In the genomic region with DNA sequence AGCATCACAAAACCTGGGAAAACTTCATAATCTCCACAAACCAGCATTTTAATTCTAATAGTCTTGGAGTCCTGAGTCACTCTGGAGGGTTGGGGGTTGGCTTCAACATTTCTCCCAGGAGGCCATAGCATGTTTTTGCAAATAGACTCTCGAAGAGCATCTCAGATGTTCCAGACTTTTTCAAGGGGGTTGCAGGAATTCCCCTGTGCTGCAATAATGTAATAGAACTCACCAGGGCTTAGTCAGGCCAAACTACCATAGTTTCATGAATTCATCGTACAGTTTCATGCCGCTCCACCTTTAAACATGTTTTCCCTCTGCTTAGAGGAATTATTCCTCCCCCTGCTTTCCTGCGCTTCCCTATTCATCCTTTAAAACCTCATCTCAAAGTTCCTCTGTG, we compare ENCODE assay signal across 17 cellular contexts.
"Had no signal": no experiment of that assay in that cellular context is flagged by ENCODE, and none has a peak within 500 bp of the region (broad histone marks: within the 10 kb centered on the region; RNA-seq: fewer than 3 reads in every experiment).

No MANE protein-coding gene starts in this region.

- H3K9me3 Mint-ChIP-seq: activated T-helper 17 cell treated with anti-CD3 and anti-CD28 coated beads, Interleukin-2, amount 50 U/mL, for 72 hours; stimulated activated naive B cell treated with anti-CD40 and anti-IgM and Interleukin-4, amounts not matched to agents 10 μg/mL and 1 μg/mL and 100 μg/mL, for 72 hours; type B pancreatic cell had no signal

- H3K4me3 ChIP-seq: adrenal gland, body of pancreas, esophagus squamous epithelium had no signal

- H3K27ac ChIP-seq: adrenal gland had no signal

- H3K27me3 Mint-ChIP-seq: central memory CD8-positive, alpha-beta T cell had no signal

- H3K4me1 ChIP-seq: adrenal gland, body of pancreas had no signal

- H3K36me3 ChIP-seq: adrenal gland, esophagus squamous epithelium had no signal

- H3K36me3 Mint-ChIP-seq: naive thymus-derived CD8-positive, alpha-beta T cell; stimulated activated naive B cell treated with anti-CD40 and anti-IgM and Interleukin-4, amounts not matched to agents 10 μg/mL and 1 μg/mL and 100 μg/mL, for 72 hours; type B pancreatic cell had no signal

- H3K4me1 Mint-ChIP-seq: activated T-helper 17 cell treated with anti-CD3 and anti-CD28 coated beads, Interleukin-2, amount 50 U/mL, for 72 hours; central memory CD8-positive, alpha-beta T cell; naive thymus-derived CD8-positive, alpha-beta T cell; stimulated activated naive B cell treated with anti-CD40 and anti-IgM and Interleukin-4, amounts not matched to agents 10 μg/mL and 1 μg/mL and 100 μg/mL, for 72 hours had no signal

- DNase-seq: activated CD4-positive, alpha-beta T cell treated with anti-CD3 and anti-CD28 coated beads, Interleukin-2, amount 50 U/mL, for 1 hour; activated naive CD4-positive, alpha-beta T cell treated with Interleukin-2 at 50 U/mL for 16 hours; cortex of kidney; effector CD4-positive, alpha-beta T cell; esophagus squamous epithelium; left colon; naive thymus-derived CD8-positive, alpha-beta T cell; stimulated activated CD4-positive, alpha-beta T cell treated with anti-CD3 and anti-CD28 coated beads, Interleukin-15, amount 100 ng/mL, for 24 hours; stimulated activated CD4-positive, alpha-beta T cell treated with anti-CD3 and anti-CD28 coated beads, Interleukin-4, amount 100 ng/mL, for 1 hour; stimulated activated naive B cell treated with anti-CD40 and anti-IgM and Interleukin-4, amounts not matched to agents 10 μg/mL and 1 μg/mL and 100 μg/mL, for 72 hours; substantia nigra had no signal

- ATAC-seq: activated CD4-positive, CD25-positive, alpha-beta regulatory T cell treated with anti-CD3 and anti-CD28 coated beads, Interleukin-2, amount 50 U/mL, for 24 hours; activated T-helper 17 cell treated with anti-CD3 and anti-CD28 coated beads, Interleukin-2, amount 50 U/mL, for 72 hours; body of pancreas; left colon; naive thymus-derived CD8-positive, alpha-beta T cell; stimulated activated naive B cell treated with anti-CD40 and anti-IgM and Interleukin-4, amounts not matched to agents 10 μg/mL and 1 μg/mL and 100 μg/mL, for 72 hours had no signal

- H3K27me3 ChIP-seq: adrenal gland, esophagus squamous epithelium had no signal

- H3K27ac Mint-ChIP-seq: activated T-helper 17 cell treated with anti-CD3 and anti-CD28 coated beads, Interleukin-2, amount 50 U/mL, for 72 hours; naive thymus-derived CD8-positive, alpha-beta T cell; stimulated activated naive B cell treated with anti-CD40 and anti-IgM and Interleukin-4, amounts not matched to agents 10 μg/mL and 1 μg/mL and 100 μg/mL, for 72 hours; type B pancreatic cell had no signal

- H3K9me3 ChIP-seq: adrenal gland, body of pancreas, esophagus squamous epithelium had no signal

- H3K4me3 Mint-ChIP-seq: activated T-helper 17 cell treated with anti-CD3 and anti-CD28 coated beads, Interleukin-2, amount 50 U/mL, for 72 hours; central memory CD8-positive, alpha-beta T cell; naive thymus-derived CD8-positive, alpha-beta T cell; stimulated activated naive B cell treated with anti-CD40 and anti-IgM and Interleukin-4, amounts not matched to agents 10 μg/mL and 1 μg/mL and 100 μg/mL, for 72 hours; type B pancreatic cell had no signal
